ENCODE assay signal across 1 cellular context in the genomic region with DNA sequence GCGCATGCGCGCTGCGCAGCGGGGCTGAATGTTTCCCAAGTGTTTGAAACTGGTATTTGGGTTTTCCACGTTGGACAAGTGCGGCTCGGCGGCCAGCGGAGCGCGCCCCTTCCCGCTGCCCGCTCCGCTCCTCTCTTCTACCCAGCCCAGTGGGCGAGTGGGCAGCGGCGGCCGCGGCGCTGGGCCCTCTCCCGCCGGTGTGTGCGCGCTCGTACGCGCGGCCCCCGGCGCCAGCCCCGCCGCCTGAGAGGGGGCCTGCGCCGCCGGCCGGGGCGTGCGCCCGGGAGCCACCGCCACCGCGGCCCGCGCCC.
TF ChIP-seq lines count a peak whose summit lies in the region.

A gene with protein sequence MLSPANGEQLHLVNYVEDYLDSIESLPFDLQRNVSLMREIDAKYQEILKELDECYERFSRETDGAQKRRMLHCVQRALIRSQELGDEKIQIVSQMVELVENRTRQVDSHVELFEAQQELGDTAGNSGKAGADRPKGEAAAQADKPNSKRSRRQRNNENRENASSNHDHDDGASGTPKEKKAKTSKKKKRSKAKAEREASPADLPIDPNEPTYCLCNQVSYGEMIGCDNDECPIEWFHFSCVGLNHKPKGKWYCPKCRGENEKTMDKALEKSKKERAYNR (plus strand): TSS at position 59 of the 311 bp plus-strand sequence. CDS start 450 bp downstream, outside the sequence.

TF ChIP-seq in SK-N-SH, 30 proteins besides CTCF, POLR2A, EP300 and RAD21 (continued from another document):
- TF ChIP-seq, protein P1, sequence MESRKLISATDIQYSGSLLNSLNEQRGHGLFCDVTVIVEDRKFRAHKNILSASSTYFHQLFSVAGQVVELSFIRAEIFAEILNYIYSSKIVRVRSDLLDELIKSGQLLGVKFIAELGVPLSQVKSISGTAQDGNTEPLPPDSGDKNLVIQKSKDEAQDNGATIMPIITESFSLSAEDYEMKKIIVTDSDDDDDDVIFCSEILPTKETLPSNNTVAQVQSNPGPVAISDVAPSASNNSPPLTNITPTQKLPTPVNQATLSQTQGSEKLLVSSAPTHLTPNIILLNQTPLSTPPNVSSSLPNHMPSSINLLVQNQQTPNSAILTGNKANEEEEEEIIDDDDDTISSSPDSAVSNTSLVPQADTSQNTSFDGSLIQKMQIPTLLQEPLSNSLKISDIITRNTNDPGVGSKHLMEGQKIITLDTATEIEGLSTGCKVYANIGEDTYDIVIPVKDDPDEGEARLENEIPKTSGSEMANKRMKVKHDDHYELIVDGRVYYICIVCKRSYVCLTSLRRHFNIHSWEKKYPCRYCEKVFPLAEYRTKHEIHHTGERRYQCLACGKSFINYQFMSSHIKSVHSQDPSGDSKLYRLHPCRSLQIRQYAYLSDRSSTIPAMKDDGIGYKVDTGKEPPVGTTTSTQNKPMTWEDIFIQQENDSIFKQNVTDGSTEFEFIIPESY (IDR thresholded peaks at IDR 0.05; ENCODE audit: borderline replicate concordance, low read depth) = no peak
- TF ChIP-seq SMC3 (IDR thresholded peaks at IDR 0.05; ENCODE audit: low read depth, low read length) (no peak), MEF2A (IDR thresholded peaks at IDR 0.05; ENCODE audit: borderline replicate concordance, low read depth) (no peak), FOSL2 (IDR thresholded peaks at IDR 0.05; ENCODE audit: borderline replicate concordance, low read depth) (no peak), YY1 (IDR thresholded peaks at IDR 0.05; ENCODE audit: low read depth) (no peak), RFX5 (IDR thresholded peaks at IDR 0.05; ENCODE audit: low read length) (no peak), JUND (IDR thresholded peaks at IDR 0.05) (no peak), GATA2 (CRISPR knock-in tag; IDR thresholded peaks at IDR 0.05) (no peak), NRF1 (IDR thresholded peaks at IDR 0.05; ENCODE audit: low read depth, low read length) (peak; percentile 70), SIN3A (IDR thresholded peaks at IDR 0.05; ENCODE audit: borderline replicate concordance, low read depth, low read length) (no peak), NFIC (IDR thresholded peaks at IDR 0.05; ENCODE audit: borderline replicate concordance) (no peak), TAF1 (IDR thresholded peaks at IDR 0.05; ENCODE audit: borderline replicate concordance, low read depth, low read length) (0 out of 2 replicates have a peak, but pooled peaks have one; percentile 4), POLR2AphosphoS5 (IDR thresholded peaks at IDR 0.05; ENCODE audit: low read depth, low read length) (no peak)
- TF ChIP-seq, protein P2, sequence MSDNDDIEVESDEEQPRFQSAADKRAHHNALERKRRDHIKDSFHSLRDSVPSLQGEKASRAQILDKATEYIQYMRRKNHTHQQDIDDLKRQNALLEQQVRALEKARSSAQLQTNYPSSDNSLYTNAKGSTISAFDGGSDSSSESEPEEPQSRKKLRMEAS (IDR thresholded peaks at IDR 0.05; ENCODE audit: low read depth) = no peak
- TF ChIP-seq, protein P3, sequence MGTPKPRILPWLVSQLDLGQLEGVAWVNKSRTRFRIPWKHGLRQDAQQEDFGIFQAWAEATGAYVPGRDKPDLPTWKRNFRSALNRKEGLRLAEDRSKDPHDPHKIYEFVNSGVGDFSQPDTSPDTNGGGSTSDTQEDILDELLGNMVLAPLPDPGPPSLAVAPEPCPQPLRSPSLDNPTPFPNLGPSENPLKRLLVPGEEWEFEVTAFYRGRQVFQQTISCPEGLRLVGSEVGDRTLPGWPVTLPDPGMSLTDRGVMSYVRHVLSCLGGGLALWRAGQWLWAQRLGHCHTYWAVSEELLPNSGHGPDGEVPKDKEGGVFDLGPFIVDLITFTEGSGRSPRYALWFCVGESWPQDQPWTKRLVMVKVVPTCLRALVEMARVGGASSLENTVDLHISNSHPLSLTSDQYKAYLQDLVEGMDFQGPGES (IDR thresholded peaks at IDR 0.05; ENCODE audit: low read depth, low read length) = no peak
